In genomic region chr17:64509179-64509578, GRCh38 we compare ENCODE assay signal across 12 cellular contexts. TPM values are rescaled to one million over a fixed set of nuclear protein-coding genes. Genes with fewer than 3 reads are reported as not detected.
A peak's percentile ranks its signal among the peaks of the same experiment; 100 is the strongest.
DNase-seq lines count a peak whose midpoint lies in the region; ATAC-seq and TF ChIP-seq lines count a peak whose summit lies in the region.
"Had no signal": no experiment of that assay in that cellular context is flagged by ENCODE, and none has a peak within 500 bp of the region (broad histone marks: within the 10 kb centered on the region; RNA-seq: fewer than 3 reads in every experiment).

No MANE protein-coding gene starts in this region.

- ATAC-seq in HG02571 (IDR thresholded peaks at IDR 0.05; ENCODE audit: unreplicated experiment), result no peak

- peaks cover 2% of the 10 kb centered on the region for H3K27me3 Mint-ChIP-seq in activated CD4-positive, alpha-beta memory T cell treated with anti-CD3 and anti-CD28 coated beads for 36 hours
- no peaks in the 10 kb centered on the region for H3K27me3 Mint-ChIP-seq in activated CD4-positive, alpha-beta memory T cell treated with anti-CD3 and anti-CD28 coated beads, Interleukin-2, amount 10 ng/mL, durations not matched to agents 7 days and 5 days
- H3K27me3 Mint-ChIP-seq in neural progenitor cell (ENCODE audit: insufficient read depth, low read depth), result peaks cover 12% of the 10 kb centered on the region

- no peaks in the 10 kb centered on the region for H3K9me3 Mint-ChIP-seq in activated CD4-positive, alpha-beta memory T cell treated with anti-CD3 and anti-CD28 coated beads for 36 hours
- H3K9me3 Mint-ChIP-seq in activated CD4-positive, alpha-beta memory T cell treated with anti-CD3 and anti-CD28 coated beads, Interleukin-2, amount 10 ng/mL, durations not matched to agents 7 days and 5 days, result no peaks in the 10 kb centered on the region
- H3K9me3 Mint-ChIP-seq in neural progenitor cell, result no peaks in the 10 kb centered on the region

- CTCF ChIA-PET in activated CD4-positive, alpha-beta memory T cell treated with anti-CD3 and anti-CD28 coated beads for 36 hours (lab: Charles Lee), result interaction anchor here (2.9 kb wide), 1 partner anchor 16 kb away, joined by 11 read pairs; no protein-coding TSS in a partner anchor
- CTCF ChIA-PET in activated CD4-positive, alpha-beta memory T cell treated with anti-CD3 and anti-CD28 coated beads, Interleukin-2, amount 10 ng/mL, durations not matched to agents 7 days and 5 days (lab: Charles Lee), result no interaction called here
- CTCF ChIA-PET in mammary epithelial cell (lab: Charles Lee; ENCODE audit: low non-redundant PET), result no interaction called here

- H3K4me2 ChIP-seq in Loucy (ENCODE audit: low read depth, low read length, poor library complexity, severe bottlenecking) (peak overlapping the region; percentile 98), mammary epithelial cell (ENCODE audit: insufficient read depth, low read depth, low read length) (peak overlapping the region; percentile 3), neural progenitor cell (peak overlapping the region; percentile 96)

- peaks cover 25% of the 10 kb centered on the region for H3K4me1 Mint-ChIP-seq in activated CD4-positive, alpha-beta memory T cell treated with anti-CD3 and anti-CD28 coated beads for 36 hours (ENCODE audit: low read depth)
- peaks cover 34% of the 10 kb centered on the region for H3K4me1 Mint-ChIP-seq in activated CD4-positive, alpha-beta memory T cell treated with anti-CD3 and anti-CD28 coated beads, Interleukin-2, amount 10 ng/mL, durations not matched to agents 7 days and 5 days
- peaks cover 23% of the 10 kb centered on the region for H3K4me1 Mint-ChIP-seq in neural progenitor cell

- H3K9ac ChIP-seq in Loucy (ENCODE audit: low read depth, low read length, poor library complexity, severe bottlenecking) (peak overlapping the region; percentile 1), mammary epithelial cell (ENCODE audit: insufficient read depth, low read length) (no peak overlapping the region), neural progenitor cell (no peak overlapping the region)

- dilution Hi-C loops in mammary epithelial cell (cut with HindIII; ENCODE audit: low sequenced_read_pairs), result no loop called here

- H3K27ac ChIP-seq in mammary epithelial cell (ENCODE audit: insufficient read depth, low read depth, low read length) (no peak overlapping the region), neural progenitor cell (no peak overlapping the region)

- POLR2A ChIA-PET in activated CD4-positive, alpha-beta memory T cell treated with anti-CD3 and anti-CD28 coated beads for 36 hours (lab: Charles Lee), result no interaction called here
- POLR2A ChIA-PET in activated CD4-positive, alpha-beta memory T cell treated with anti-CD3 and anti-CD28 coated beads, Interleukin-2, amount 10 ng/mL, durations not matched to agents 7 days and 5 days (lab: Charles Lee), result interaction anchor here (2.3 kb wide), 1 partner anchor 11 kb away, joined by 18 read pairs; the partner anchor contains the start of gene POLG2

- H3K9me2 ChIP-seq in Loucy (replicated peaks; ENCODE audit: low read depth, low read length), result no peaks in the 10 kb centered on the region

- H3K36me3 ChIP-seq in Loucy (ENCODE audit: insufficient read depth, low read length) (peaks cover 42% of the 10 kb centered on the region), mammary epithelial cell (ENCODE audit: insufficient read depth, low read length) (peaks cover 17% of the 10 kb centered on the region), neural progenitor cell (peaks cover 28% of the 10 kb centered on the region), MG63 (peaks cover 73% of the 10 kb centered on the region)

- H2AFZ ChIP-seq in Loucy (ENCODE audit: low read length) (no peak overlapping the region), mammary epithelial cell (ENCODE audit: low read depth, low read length) (no peak overlapping the region), neural progenitor cell (replicated peaks) (no peak overlapping the region)

- TF ChIP-seq CTCF in Loucy (conservative IDR thresholded peaks at IDR 0.05; ENCODE audit: low read length) (no peak), mammary epithelial cell (conservative IDR thresholded peaks at IDR 0.05 in 1 of 2, IDR thresholded peaks at IDR 0.05 in 1 of 2; ENCODE audit: extremely low read depth in 1 of 2, insufficient read depth in 1 of 2, low read depth in 1 of 2, low read length in 2 of 2) (no peak), neural progenitor cell (IDR thresholded peaks at IDR 0.05) (no peak)

- H3K9me3 ChIP-seq in Loucy (ENCODE audit: insufficient read depth, low read depth, low read length) (no peaks in the 10 kb centered on the region), mammary epithelial cell (replicated peaks; ENCODE audit: insufficient read depth, low read length) (no peaks in the 10 kb centered on the region), neural progenitor cell (ENCODE audit: low read depth) (no peaks in the 10 kb centered on the region), MG63 (no peaks in the 10 kb centered on the region)

- no TSS peak for BruUV-seq in mammary epithelial cell (replicated peaks; lab: Mats Ljungman, UMichigan)

- peaks cover 10% of the 10 kb centered on the region for H3K27me3 ChIP-seq in Loucy (ENCODE audit: insufficient read depth, low read length, poor library complexity, severe bottlenecking)
- H3K27me3 ChIP-seq in mammary epithelial cell (ENCODE audit: insufficient read depth, low read length), result no peaks in the 10 kb centered on the region
- H3K27me3 ChIP-seq in neural progenitor cell, result no peaks in the 10 kb centered on the region
- H3K27me3 ChIP-seq in MG63, result no peaks in the 10 kb centered on the region

- H3K36me3 Mint-ChIP-seq in activated CD4-positive, alpha-beta memory T cell treated with anti-CD3 and anti-CD28 coated beads for 36 hours, result peaks cover 53% of the 10 kb centered on the region
- H3K36me3 Mint-ChIP-seq in activated CD4-positive, alpha-beta memory T cell treated with anti-CD3 and anti-CD28 coated beads, Interleukin-2, amount 10 ng/mL, durations not matched to agents 7 days and 5 days (ENCODE audit: low read depth), result peaks cover 74% of the 10 kb centered on the region
- H3K36me3 Mint-ChIP-seq in neural progenitor cell, result peaks cover 28% of the 10 kb centered on the region

- intact Hi-C loops in activated CD4-positive, alpha-beta memory T cell treated with anti-CD3 and anti-CD28 coated beads for 36 hours (cut with micrococcal nuclease), result loop anchor here (5.0 to 10.0 kb wide), 6 partner anchors 377 to 812 kb away; partner anchors contain the start of genes CCDC47, DDX42, ERN1 and SMARCD2
- intact Hi-C loops in mammary epithelial cell (cut with micrococcal nuclease), result no loop called here

- 89% methylated on average over 5 of the region's 6 CpGs for WGBS in mammary epithelial cell (ENCODE audit: low coverage, missing lambda C conversion rate)

- peaks cover 62% of the 10 kb centered on the region for H4K20me1 ChIP-seq in Loucy (ENCODE audit: insufficient read depth, low read length, poor library complexity, severe bottlenecking)
- H4K20me1 ChIP-seq in mammary epithelial cell (ENCODE audit: insufficient read depth, low read length), result peaks cover 10% of the 10 kb centered on the region
- peaks cover 42% of the 10 kb centered on the region for H4K20me1 ChIP-seq in neural progenitor cell (ENCODE audit: low read depth)

- in situ Hi-C loops in mammary epithelial cell (cut with MboI; ENCODE audit: low sequenced_read_pairs in 2 of 2), result no loop called here

- H3K4me3 Mint-ChIP-seq in activated CD4-positive, alpha-beta memory T cell treated with anti-CD3 and anti-CD28 coated beads for 36 hours, result peak overlapping the region; percentile 13
- no peak overlapping the region for H3K4me3 Mint-ChIP-seq in activated CD4-positive, alpha-beta memory T cell treated with anti-CD3 and anti-CD28 coated beads, Interleukin-2, amount 10 ng/mL, durations not matched to agents 7 days and 5 days
- no peak overlapping the region for H3K4me3 Mint-ChIP-seq in neural progenitor cell

- no peak overlapping the region for H3K27ac Mint-ChIP-seq in activated CD4-positive, alpha-beta memory T cell treated with anti-CD3 and anti-CD28 coated beads for 36 hours
- H3K27ac Mint-ChIP-seq in activated CD4-positive, alpha-beta memory T cell treated with anti-CD3 and anti-CD28 coated beads, Interleukin-2, amount 10 ng/mL, durations not matched to agents 7 days and 5 days, result no peak overlapping the region
- H3K27ac Mint-ChIP-seq in neural progenitor cell, result no peak overlapping the region

- no peak for DNase-seq in activated CD4-positive, alpha-beta memory T cell treated with anti-CD3 and anti-CD28 coated beads for 36 hours
- DNase-seq in activated CD4-positive, alpha-beta memory T cell treated with anti-CD3 and anti-CD28 coated beads, Interleukin-2, amount 10 ng/mL, durations not matched to agents 7 days and 5 days, result no peak
- DNase-seq in mammary epithelial cell (no peak), neural progenitor cell (ENCODE audit: low spot score) (no peak), KG1 (lab: John Stamatoyannopoulos, UW) (no peak), MG63 (no peak)
- DNase-seq: activated CD4-positive, alpha-beta T cell treated with anti-CD3 and anti-CD28 coated beads for 4 hours; MV-4-11; Right ventricle myocardium superior; substantia nigra had no signal

- H3K4me3 ChIP-seq in Loucy (ENCODE audit: low read length, poor library complexity, severe bottlenecking), result peak overlapping the region; percentile 99
- no peak overlapping the region for H3K4me3 ChIP-seq in mammary epithelial cell (replicated peaks in 1 of 3; ENCODE audit: insufficient read depth in 1 of 3, low read depth in 2 of 3, low read length in 3 of 3)
- no peak overlapping the region for H3K4me3 ChIP-seq in neural progenitor cell
- H3K4me3 ChIP-seq in MG63, result no peak overlapping the region

- peaks cover 91% of the 10 kb centered on the region for H3K79me2 ChIP-seq in Loucy (ENCODE audit: insufficient read depth, low read length)
- peaks cover 82% of the 10 kb centered on the region for H3K79me2 ChIP-seq in mammary epithelial cell (ENCODE audit: insufficient read depth, low read length)
- peaks cover 93% of the 10 kb centered on the region for H3K79me2 ChIP-seq in neural progenitor cell (ENCODE audit: low read depth)

- H3K4me1 ChIP-seq in Loucy (ENCODE audit: insufficient read depth, low read length, poor library complexity, severe bottlenecking) (peaks cover 46% of the 10 kb centered on the region), mammary epithelial cell (ENCODE audit: insufficient read depth, low read length) (peaks cover 14% of the 10 kb centered on the region), neural progenitor cell (peaks cover 12% of the 10 kb centered on the region)

- no peaks in the 10 kb centered on the region for H3F3A ChIP-seq in Loucy (ENCODE audit: low read depth)
- H3F3A ChIP-seq in neural progenitor cell (ENCODE audit: low read depth), result peaks cover 24% of the 10 kb centered on the region

RNA-seq across cellular contexts. Expression of gene CEP95, which starts 2.4 kb away (rescaled TPM):
- 10 to 100 TPM; 29.9 to 37.8 TPM for total RNA-seq in activated CD4-positive, alpha-beta memory T cell treated with anti-CD3 and anti-CD28 coated beads for 36 hours
- 10 to 100 TPM; 47.7 to 48.5 TPM for total RNA-seq in activated CD4-positive, alpha-beta memory T cell treated with anti-CD3 and anti-CD28 coated beads, Interleukin-2, amount 10 ng/mL, durations not matched to agents 7 days and 5 days
- total RNA-seq in mammary epithelial cell (10 to 100 TPM; 18.7 to 36.5 TPM), neural progenitor cell (ENCODE audit: low replicate concordance) (75.4 and 76.9 TPM in 2 replicates)
- 14.6 TPM for polyA plus RNA-seq in mammary epithelial cell
- 19.4 TPM for polyA minus RNA-seq in mammary epithelial cell
- total RNA-seq in MG63 (2014; rRNA removed; shearing (Covaris generic); ENCODE audit: low replicate concordance), result 9.1 and 17.7 TPM in 2 replicates

RNA-seq across cellular contexts. Expression of gene DDX5, which starts 3.1 kb away (rescaled TPM):
- 100 to 1,000 TPM; 583 to 626 TPM for total RNA-seq in activated CD4-positive, alpha-beta memory T cell treated with anti-CD3 and anti-CD28 coated beads for 36 hours
- 100 to 1,000 TPM; 713 to 732 TPM for total RNA-seq in activated CD4-positive, alpha-beta memory T cell treated with anti-CD3 and anti-CD28 coated beads, Interleukin-2, amount 10 ng/mL, durations not matched to agents 7 days and 5 days
- total RNA-seq in mammary epithelial cell, result 100 to 1,000 TPM; 365 to 726 TPM
- polyA plus RNA-seq in mammary epithelial cell, result 459 TPM
- polyA minus RNA-seq in mammary epithelial cell, result 589 TPM
- 967 and 1,090 TPM in 2 replicates for total RNA-seq in neural progenitor cell (ENCODE audit: low replicate concordance)
- 420 and 1,383 TPM in 2 replicates for total RNA-seq in MG63 (2014; rRNA removed; shearing (Covaris generic); ENCODE audit: low replicate concordance)

RNA-seq across cellular contexts. Expression of gene POLG2, which starts 12.3 kb away (rescaled TPM):
- 10 to 100 TPM; 25.8 to 28.1 TPM for total RNA-seq in activated CD4-positive, alpha-beta memory T cell treated with anti-CD3 and anti-CD28 coated beads for 36 hours
- total RNA-seq in activated CD4-positive, alpha-beta memory T cell treated with anti-CD3 and anti-CD28 coated beads, Interleukin-2, amount 10 ng/mL, durations not matched to agents 7 days and 5 days, result 10 to 100 TPM; 34.7 to 35.2 TPM
- 10 to 100 TPM in 1 of 2 donors, 1 to 10 TPM in 1; 3.8 to 17.7 TPM for total RNA-seq in mammary epithelial cell
- 5.1 TPM for polyA plus RNA-seq in mammary epithelial cell
- polyA minus RNA-seq in mammary epithelial cell, result 3.4 TPM
- total RNA-seq in neural progenitor cell (ENCODE audit: low replicate concordance), result 29.5 and 33.9 TPM in 2 replicates
- total RNA-seq in MG63 (2014; rRNA removed; shearing (Covaris generic); ENCODE audit: low replicate concordance), result 2.8 and 10.4 TPM in 2 replicates

Comparison
In these comparisons a context has a peak if more than half of its experiments do, and no peak if none do; other contexts are left out.
1. H3K4me2 ChIP-seq: peak in every context shown above with its lines; median percentile 98 in Loucy; 96 in neural progenitor cell; 3 in mammary epithelial cell.